In genomic region chr16:68200120-68200783, GRCh38 we compare ENCODE assay signal across 11 cellular contexts. TPM values are rescaled to one million over a fixed set of nuclear protein-coding genes. Genes with fewer than 3 reads are reported as not detected.
DNase-seq lines count a peak whose midpoint lies in the region; ATAC-seq, FAIRE-seq and TF ChIP-seq lines count a peak whose summit lies in the region.
"Had no signal": no experiment of that assay in that cellular context is flagged by ENCODE, and none has a peak within 500 bp of the region (broad histone marks: within the 10 kb centered on the region; RNA-seq: fewer than 3 reads in every experiment).

No MANE protein-coding gene starts in this region.

- peaks cover 5% of the 10 kb centered on the region for H3K36me3 ChIP-seq in CD8-positive, alpha-beta T cell (ENCODE audit: insufficient read depth, low read length)
- H3K36me3 ChIP-seq in astrocyte (ENCODE audit: insufficient read depth, low read length) (no peaks in the 10 kb centered on the region), mucosa of descending colon (ENCODE audit: low read depth) (no peaks in the 10 kb centered on the region)

- H3K4me3 Mint-ChIP-seq in CD8-positive, alpha-beta T cell = no peak overlapping the region
- H3K4me3 Mint-ChIP-seq in astrocyte (ENCODE audit: unreplicated experiment) = no peak overlapping the region

- ATAC-seq in CD8-positive, alpha-beta T cell = peak; percentile 38
- peak; percentile 65 for ATAC-seq in mucosa of descending colon
- no peak for ATAC-seq in GM18907 (IDR thresholded peaks at IDR 0.05; ENCODE audit: unreplicated experiment)
- no peak for ATAC-seq in HG02571 (IDR thresholded peaks at IDR 0.05; ENCODE audit: unreplicated experiment)
- ATAC-seq in GM21423 (IDR thresholded peaks at IDR 0.05; ENCODE audit: unreplicated experiment) = no peak

- no peak for FAIRE-seq in astrocyte (lab: Jason Lieb, UNC)
- FAIRE-seq: GM19239, islet of Langerhans had no signal

- peaks cover 20% of the 10 kb centered on the region for H3K4me1 Mint-ChIP-seq in CD8-positive, alpha-beta T cell (ENCODE audit: low read depth)
- H3K4me1 Mint-ChIP-seq in astrocyte (ENCODE audit: low read depth, unreplicated experiment) = peaks cover 9% of the 10 kb centered on the region

- H3K36me3 Mint-ChIP-seq in CD8-positive, alpha-beta T cell = peaks cover 33% of the 10 kb centered on the region
- no peaks in the 10 kb centered on the region for H3K36me3 Mint-ChIP-seq in astrocyte (ENCODE audit: low read depth, unreplicated experiment)

- H3K9me3 Mint-ChIP-seq in CD8-positive, alpha-beta T cell = no peaks in the 10 kb centered on the region
- no peaks in the 10 kb centered on the region for H3K9me3 Mint-ChIP-seq in astrocyte (ENCODE audit: unreplicated experiment)

- no peaks in the 10 kb centered on the region for H3K79me2 ChIP-seq in astrocyte (ENCODE audit: insufficient read depth, low read length)

- H3K4me2 ChIP-seq in astrocyte (ENCODE audit: low read length) = peak overlapping the region; percentile 26

- no peaks in the 10 kb centered on the region for H3K27me3 ChIP-seq in CD8-positive, alpha-beta T cell (ENCODE audit: insufficient read depth, low read length)
- H3K27me3 ChIP-seq in astrocyte (ENCODE audit: insufficient read depth, low read length) = no peaks in the 10 kb centered on the region

- H3K27ac ChIP-seq in CD8-positive, alpha-beta T cell (ENCODE audit: low read depth, low read length) = no peak overlapping the region
- no peak overlapping the region for H3K27ac ChIP-seq in astrocyte (ENCODE audit: low read depth, low read length)

- H3K27ac Mint-ChIP-seq in CD8-positive, alpha-beta T cell = peak overlapping the region; percentile 61
- H3K27ac Mint-ChIP-seq in astrocyte (ENCODE audit: unreplicated experiment) = no peak overlapping the region

- no peak for TF ChIP-seq CTCF in CD8-positive, alpha-beta T cell (IDR thresholded peaks at IDR 0.05)
- TF ChIP-seq CTCF in astrocyte (IDR thresholded peaks at IDR 0.05; ENCODE audit: insufficient read depth, low read depth, low read length) (no peak), mucosa of descending colon (IDR thresholded peaks at IDR 0.05) (no peak)

- H2AFZ ChIP-seq in astrocyte (ENCODE audit: low read depth, low read length) = no peak overlapping the region

- no peaks in the 10 kb centered on the region for H3K4me1 ChIP-seq in CD8-positive, alpha-beta T cell (ENCODE audit: insufficient read depth, low read length)
- peaks cover 9% of the 10 kb centered on the region for H3K4me1 ChIP-seq in astrocyte (ENCODE audit: insufficient read depth, low read length)
- no peaks in the 10 kb centered on the region for H3K4me1 ChIP-seq in mucosa of descending colon (ENCODE audit: low read depth)

- H3K4me3 ChIP-seq in CD8-positive, alpha-beta T cell (ENCODE audit: low read depth, low read length) = no peak overlapping the region
- no peak overlapping the region for H3K4me3 ChIP-seq in astrocyte (ENCODE audit: insufficient read depth, low read depth, low read length)
- H3K4me3 ChIP-seq in mucosa of descending colon = no peak overlapping the region

- peaks cover 19% of the 10 kb centered on the region for H4K20me1 ChIP-seq in astrocyte (ENCODE audit: insufficient read depth, low read length)

- POLR2A ChIA-PET in CD8-positive, alpha-beta T cell (lab: Charles Lee) = interaction anchor here (0.5 kb wide), 1 partner anchor 360 kb away, joined by 4 read pairs; no protein-coding TSS in a partner anchor

- intact Hi-C loops in CD8-positive, alpha-beta T cell (cut with DNase I, micrococcal nuclease) = no loop called here
- intact Hi-C loops in mucosa of descending colon (cut with DNase I, micrococcal nuclease) = no loop called here

- CTCF ChIA-PET in CD8-positive, alpha-beta T cell (lab: Charles Lee) = interaction anchor here (1.0 to 1.4 kb wide), 3 partner anchors 28 to 159 kb away, joined by 3 to 4 read pairs (median 3); no protein-coding TSS in a partner anchor

- H3K9me3 ChIP-seq in CD8-positive, alpha-beta T cell (ENCODE audit: low read length) = no peaks in the 10 kb centered on the region
- no peaks in the 10 kb centered on the region for H3K9me3 ChIP-seq in astrocyte (ENCODE audit: insufficient read depth, low read depth, low read length)
- no peaks in the 10 kb centered on the region for H3K9me3 ChIP-seq in mucosa of descending colon

- no peak overlapping the region for H3K9ac ChIP-seq in astrocyte (ENCODE audit: low read length)

- no peak for DNase-seq in CD8-positive, alpha-beta T cell
- DNase-seq in HS-5 (ENCODE audit: low read depth) (peak; percentile 9), astrocyte (ENCODE audit: low read depth) (peak; percentile 37), mucosa of descending colon (no peak), NCI-H446 (lab: John Stamatoyannopoulos, UW) (no peak)
- DNase-seq: NCI-H82 had no signal

- H3K27me3 Mint-ChIP-seq in CD8-positive, alpha-beta T cell (ENCODE audit: low read depth) = no peaks in the 10 kb centered on the region
- H3K27me3 Mint-ChIP-seq in astrocyte (ENCODE audit: low read depth, unreplicated experiment) = no peaks in the 10 kb centered on the region

RNA-seq across cellular contexts. Expression of gene ESRP2, which starts 35.7 kb away (rescaled TPM):
- not detected for total RNA-seq in CD8-positive, alpha-beta T cell
- total RNA-seq in astrocyte (2.5 and 5.1 TPM in 2 replicates), mucosa of descending colon (100 to 1,000 TPM in 1 of 3 donors, 10 to 100 TPM in 2; 46.6 to 125 (median 94.5) TPM)

RNA-seq across cellular contexts. Expression of gene PLA2G15, which starts 44.9 kb away (rescaled TPM):
- 1 to 10 TPM; 5.1 to 6.0 TPM for total RNA-seq in CD8-positive, alpha-beta T cell
- 25.0 and 26.8 TPM in 2 replicates for total RNA-seq in astrocyte
- 10 to 100 TPM; 13.2 to 14.2 (median 13.5) TPM for total RNA-seq in mucosa of descending colon

Comparison
In these comparisons a context has a peak if more than half of its experiments do, and no peak if none do; other contexts are left out.
1. ATAC-seq: peak in CD8-positive, alpha-beta T cell (single experiment) and mucosa of descending colon (single experiment); none in GM18907 (single experiment), HG02571 (single experiment) and GM21423 (single experiment).
2. DNase-seq: peak in HS-5 (single experiment) and astrocyte (single experiment); none in CD8-positive, alpha-beta T cell (0 of 7), mucosa of descending colon (0 of 3) and NCI-H446 (0 of 2).